Comparison of ENCODE assay signal across 8 cellular contexts in the genomic region with DNA sequence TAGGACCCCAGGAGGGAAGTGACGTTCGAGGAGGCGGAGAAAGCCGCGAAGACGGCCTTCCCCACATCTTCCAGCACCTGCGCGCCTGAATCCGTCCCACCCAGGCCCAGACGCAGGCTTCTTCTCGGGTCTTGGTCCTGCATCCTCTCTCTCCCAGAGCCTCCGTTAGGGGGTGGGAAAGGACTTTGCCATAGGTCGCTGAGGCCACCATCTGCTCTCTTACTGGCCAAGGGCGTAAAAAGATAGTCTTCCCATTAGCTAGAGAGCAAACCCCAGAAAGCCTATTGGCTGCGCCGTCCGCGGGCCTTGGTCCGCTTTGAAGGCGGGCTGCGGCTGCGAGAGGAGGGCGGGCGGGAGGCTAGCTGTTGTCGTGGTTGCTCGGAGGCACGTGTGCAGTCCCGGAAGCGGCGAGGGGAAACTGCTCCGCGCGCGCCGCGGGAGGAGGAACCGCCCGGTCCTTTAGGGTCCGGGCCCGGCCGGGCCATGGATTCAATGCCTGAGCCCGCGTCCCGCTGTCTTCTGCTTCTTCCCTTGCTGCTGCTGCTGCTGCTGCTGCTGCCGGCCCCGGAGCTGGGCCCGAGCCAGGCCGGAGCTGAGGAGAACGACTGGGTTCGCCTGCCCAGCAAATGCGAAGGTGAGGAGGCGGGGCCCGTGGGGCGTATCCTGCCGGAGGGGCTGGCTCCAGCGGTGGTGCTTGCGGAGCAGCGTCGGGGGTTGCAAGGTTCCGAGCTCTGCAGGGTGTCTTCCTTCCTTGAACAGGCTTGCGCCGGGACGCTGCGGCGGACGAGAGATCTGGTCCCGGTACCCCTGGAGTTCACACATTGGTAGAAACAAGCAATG. TPM values are rescaled to one million over a fixed set of nuclear protein-coding genes. Genes with fewer than 3 reads are reported as not detected.
DNase-seq lines count a peak whose midpoint lies in the region; ATAC-seq and TF ChIP-seq lines count a peak whose summit lies in the region.

A gene (plus strand): TSS at position 393 of the 840 bp plus-strand sequence. CDS start 91 bp downstream, at position 484.

- TF ChIP-seq POLR2A in testis (IDR thresholded peaks at IDR 0.05) = no peak

- peak within 1 kb of the TSS; percentile 78 for H3K4me3 ChIP-seq in GM08714 (ENCODE audit: low read length)
- peak within 1 kb of the TSS; percentile 81 to 91 for H3K4me3 ChIP-seq in testis

- DNase-seq in NCI-H1092 treated with DMSO at 0.1 percent for 48 hours (lab: John Stamatoyannopoulos, UW) = peak; percentile 98
- peak; percentile 98 for DNase-seq in SKM-1 (lab: John Stamatoyannopoulos, UW; ENCODE audit: unreplicated experiment)
- DNase-seq in activated naive CD4-positive, alpha-beta T cell treated with anti-CD3 and anti-CD28 coated beads, Interleukin-2, amount 50 U/mL, for 72 hours (ENCODE audit: low spot score in 2 of 2) = peak; percentile 92 to 96
- peak; percentile 91 for DNase-seq in glomerular endothelial cell (ENCODE audit: extremely low read depth, low read depth, low spot score)
- peak; percentile 63 for DNase-seq in omental fat pad (ENCODE audit: low spot score)
- peak; percentile 96 for DNase-seq in testis

- peak within 1 kb of the TSS; percentile 82 to 87 for H3K27ac ChIP-seq in testis

- intact Hi-C loops in testis (cut with DNase I; ENCODE audit: low total_unique reads) = no loop called here

- no peaks in the 10 kb centered on the region for H3K27me3 ChIP-seq in testis

- H3K4me1 ChIP-seq in testis = peaks cover 23% of the 10 kb centered on the region

- H3K27ac Mint-ChIP-seq in activated naive CD4-positive, alpha-beta T cell treated with anti-CD3 and anti-CD28 coated beads, Interleukin-2, amount 50 U/mL, for 72 hours = peak within 1 kb of the TSS; percentile 99

- peaks cover 12 to 31% of the 10 kb centered on the region in 2 donors for H3K36me3 Mint-ChIP-seq in activated naive CD4-positive, alpha-beta T cell treated with anti-CD3 and anti-CD28 coated beads, Interleukin-2, amount 50 U/mL, for 72 hours

- no peaks in the 10 kb centered on the region for H3K9me3 ChIP-seq in testis

- H3K9me3 Mint-ChIP-seq in activated naive CD4-positive, alpha-beta T cell treated with anti-CD3 and anti-CD28 coated beads, Interleukin-2, amount 50 U/mL, for 72 hours = no peaks in the 10 kb centered on the region

- WGBS in testis, 2 donors = 0 to 1% methylated on average over 29 to 66 of the region's 67 CpGs

- TF ChIP-seq CTCF in omental fat pad (IDR thresholded peaks at IDR 0.05) = no peak
- no peak for TF ChIP-seq CTCF in testis (IDR thresholded peaks at IDR 0.05)

- ATAC-seq in HG02610 (IDR thresholded peaks at IDR 0.05; ENCODE audit: unreplicated experiment) (peak; percentile 74), omental fat pad (ENCODE audit: low FRiP score) (peak; percentile 95)
- peak; percentile 86 to 87 for ATAC-seq in activated naive CD4-positive, alpha-beta T cell treated with anti-CD3 and anti-CD28 coated beads, Interleukin-2, amount 50 U/mL, for 72 hours

- no peaks in the 10 kb centered on the region for H3K36me3 ChIP-seq in testis (ENCODE audit: low read depth, missing control alignments)

RNA-seq across cellular contexts. Expression of the gene that starts here (rescaled TPM):
- 10 to 100 TPM; 37.9 to 51.6 TPM for total RNA-seq in activated naive CD4-positive, alpha-beta T cell treated with anti-CD3 and anti-CD28 coated beads, Interleukin-2, amount 50 U/mL, for 72 hours
- total RNA-seq in glomerular endothelial cell = 52.2 and 58.1 TPM in 2 replicates
- total RNA-seq in omental fat pad = 10 to 100 TPM; 28.4 to 43.7 (median 32.6) TPM
- 10 to 100 TPM; 40.4 to 46.7 TPM for total RNA-seq in testis
- polyA plus RNA-seq in testis (ENCODE audit: insufficient read depth, low read depth, low replicate concordance) = 74.8 TPM

Comparison
In these comparisons a context has a peak if more than half of its experiments do, and no peak if none do; other contexts are left out.
1. Peak in every context shown above with its lines: DNase-seq, ATAC-seq, H3K4me3 ChIP-seq and H3K27ac ChIP-seq.